In the genomic region with DNA sequence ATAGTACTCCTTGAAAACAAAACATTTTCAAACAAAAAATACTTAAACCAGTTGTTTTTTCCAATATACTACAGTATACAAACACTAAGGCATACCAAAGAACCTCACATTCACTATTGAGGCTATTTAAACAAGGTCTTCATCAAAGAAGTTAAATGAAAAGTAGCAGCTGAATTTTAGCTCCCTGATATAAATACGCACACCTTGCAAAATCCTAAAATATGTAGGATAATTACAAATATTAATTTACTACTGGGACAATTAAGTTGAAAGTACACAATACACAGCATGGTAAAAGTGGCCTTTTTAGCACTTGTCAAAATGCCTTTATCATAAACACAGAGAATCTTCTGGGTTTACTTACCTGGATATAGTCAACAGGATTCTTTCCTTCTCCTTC, we compare ENCODE assay signal across 3 cellular contexts.
TF ChIP-seq lines count a peak whose summit lies in the region.

No MANE protein-coding gene starts in this region.

TF ChIP-seq in HepG2, 621 proteins besides CTCF, POLR2A, EP300 and RAD21:
- TF ChIP-seq MAFF (IDR thresholded peaks at IDR 0.05; ENCODE audit: low read depth, low read length) (peak; percentile 76), MAFK (conservative IDR thresholded peaks at IDR 0.05 in 1 of 2, IDR thresholded peaks at IDR 0.05 in 1 of 2; ENCODE audit: low read length in 2 of 2) (peak; percentile 84 to 85)
- TF ChIP-seq, protein P1, sequence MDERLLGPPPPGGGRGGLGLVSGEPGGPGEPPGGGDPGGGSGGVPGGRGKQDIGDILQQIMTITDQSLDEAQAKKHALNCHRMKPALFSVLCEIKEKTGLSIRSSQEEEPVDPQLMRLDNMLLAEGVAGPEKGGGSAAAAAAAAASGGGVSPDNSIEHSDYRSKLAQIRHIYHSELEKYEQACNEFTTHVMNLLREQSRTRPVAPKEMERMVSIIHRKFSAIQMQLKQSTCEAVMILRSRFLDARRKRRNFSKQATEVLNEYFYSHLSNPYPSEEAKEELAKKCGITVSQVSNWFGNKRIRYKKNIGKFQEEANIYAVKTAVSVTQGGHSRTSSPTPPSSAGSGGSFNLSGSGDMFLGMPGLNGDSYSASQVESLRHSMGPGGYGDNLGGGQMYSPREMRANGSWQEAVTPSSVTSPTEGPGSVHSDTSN (CRISPR knock-in tag; IDR thresholded peaks at IDR 0.05) = no peak

TF ChIP-seq in IMR-90, 13 proteins besides CTCF, POLR2A, EP300 and RAD21:
- no peak for TF ChIP-seq RFX5 (IDR thresholded peaks at IDR 0.05; ENCODE audit: low read depth, low read length)
- peak; percentile 78 for TF ChIP-seq MAFK (IDR thresholded peaks at IDR 0.05; ENCODE audit: low read depth, low read length)

TF ChIP-seq in H1, 55 proteins besides CTCF, POLR2A, EP300 and RAD21:
- TF ChIP-seq SP4 (IDR thresholded peaks at IDR 0.05; ENCODE audit: low read length) (no peak), BRCA1 (IDR thresholded peaks at IDR 0.05; ENCODE audit: low read depth, low read length) (no peak), MAFK (IDR thresholded peaks at IDR 0.05; ENCODE audit: low read depth, low read length) (peak; percentile 8; the same call in 1 of the 2 replicates), NANOG (IDR thresholded peaks at IDR 0.05; ENCODE audit: insufficient read depth, low read depth, low read length, poor library complexity, severe bottlenecking) (no peak)
